Comparison of ENCODE assay signal across 14 cellular contexts in genomic region chr17:17387017-17387416, GRCh38.
DNase-seq lines count a peak whose midpoint lies in the region; ATAC-seq and TF ChIP-seq lines count a peak whose summit lies in the region.
"Had no signal": no experiment of that assay in that cellular context is flagged by ENCODE, and none has a peak within 500 bp of the region (broad histone marks: within the 10 kb centered on the region; RNA-seq: fewer than 3 reads in every experiment).

No MANE protein-coding gene starts in this region.

- peaks cover 26% of the 10 kb centered on the region for H3K9me3 Mint-ChIP-seq in glutamatergic neuron (ENCODE audit: unreplicated experiment)
- H3K9me3 Mint-ChIP-seq in natural killer cell treated with Interleukin-12 subunit alpha and Interleukin-12 subunit beta and Interleukin-15 and Interleukin-18, amount 100 ng/mL, for 72 hours, result no peaks in the 10 kb centered on the region

- no peak overlapping the region for H3K4me3 ChIP-seq in left ventricle myocardium inferior
- no peak overlapping the region for H3K4me3 ChIP-seq in heart right ventricle
- H3K4me3 ChIP-seq: gastroesophageal sphincter, SK-N-MC had no signal

- H3K4me3 Mint-ChIP-seq in glutamatergic neuron (ENCODE audit: unreplicated experiment), result peak overlapping the region; percentile 81
- H3K4me3 Mint-ChIP-seq in natural killer cell treated with Interleukin-12 subunit alpha and Interleukin-12 subunit beta and Interleukin-15 and Interleukin-18, amount 100 ng/mL, for 72 hours, result no peak overlapping the region
- H3K4me3 Mint-ChIP-seq: nephron progenitor cell had no signal

- DNase-seq in left ventricle myocardium inferior (no peak), heart right ventricle (no peak), NCI-H69 (lab: John Stamatoyannopoulos, UW) (peak; percentile 84), glutamatergic neuron (no peak), hypothalamus (lab: John Stamatoyannopoulos, UW) (no peak)
- no peak for DNase-seq in natural killer cell treated with Interleukin-12 subunit alpha and Interleukin-12 subunit beta and Interleukin-15 and Interleukin-18, amount 100 ng/mL, for 72 hours (ENCODE audit: low spot score)
- DNase-seq: activated gamma-delta T cell, GDM1, nephron progenitor cell, retina had no signal

- no peaks in the 10 kb centered on the region for H3K36me3 Mint-ChIP-seq in glutamatergic neuron (ENCODE audit: unreplicated experiment)
- H3K36me3 Mint-ChIP-seq in natural killer cell treated with Interleukin-12 subunit alpha and Interleukin-12 subunit beta and Interleukin-15 and Interleukin-18, amount 100 ng/mL, for 72 hours, result no peaks in the 10 kb centered on the region

- peak overlapping the region; percentile 98 for H3K27ac Mint-ChIP-seq in glutamatergic neuron (ENCODE audit: unreplicated experiment)
- H3K27ac Mint-ChIP-seq in natural killer cell treated with Interleukin-12 subunit alpha and Interleukin-12 subunit beta and Interleukin-15 and Interleukin-18, amount 100 ng/mL, for 72 hours, result no peak overlapping the region
- H3K27ac Mint-ChIP-seq: nephron progenitor cell had no signal

- H3K36me3 ChIP-seq in left ventricle myocardium inferior (no peaks in the 10 kb centered on the region), heart right ventricle (no peaks in the 10 kb centered on the region)
- H3K36me3 ChIP-seq: gastroesophageal sphincter had no signal

- 88 to 91% methylated on average over 6 of the region's 6 CpGs for WGBS in heart right ventricle, 2 donors

- H3K27me3 ChIP-seq in left ventricle myocardium inferior (ENCODE audit: low read depth), result peaks cover 14% of the 10 kb centered on the region
- peaks cover 0 to 3% (median 0%) of the 10 kb centered on the region in 7 donors for H3K27me3 ChIP-seq in heart right ventricle

- intact Hi-C loops in left ventricle myocardium inferior (cut with micrococcal nuclease), result no loop called here
- intact Hi-C loops in heart right ventricle (cut with DNase I), result no loop called here

- H3K27ac ChIP-seq in left ventricle myocardium inferior (replicated peaks) (peak overlapping the region; percentile 66), heart right ventricle (no peak overlapping the region)
- H3K27ac ChIP-seq: gastroesophageal sphincter, SK-N-MC had no signal

- H3K9me3 ChIP-seq in left ventricle myocardium inferior (replicated peaks), result no peaks in the 10 kb centered on the region
- no peaks in the 10 kb centered on the region for H3K9me3 ChIP-seq in heart right ventricle
- H3K9me3 ChIP-seq: gastroesophageal sphincter had no signal

- ATAC-seq in heart right ventricle, result no peak
- ATAC-seq in natural killer cell treated with Interleukin-12 subunit alpha and Interleukin-12 subunit beta and Interleukin-15 and Interleukin-18, amount 100 ng/mL, for 72 hours, result no peak
- ATAC-seq in HG02588 (IDR thresholded peaks at IDR 0.05; ENCODE audit: unreplicated experiment), result no peak
- no peak for ATAC-seq in HG03097 (IDR thresholded peaks at IDR 0.05; ENCODE audit: low FRiP score, unreplicated experiment)
- ATAC-seq: gastroesophageal sphincter had no signal

- H3K27me3 Mint-ChIP-seq in glutamatergic neuron (ENCODE audit: unreplicated experiment), result peaks cover 23% of the 10 kb centered on the region
- H3K27me3 Mint-ChIP-seq in natural killer cell treated with Interleukin-12 subunit alpha and Interleukin-12 subunit beta and Interleukin-15 and Interleukin-18, amount 100 ng/mL, for 72 hours, result peaks cover 13 to 14% of the 10 kb centered on the region in 2 donors

- TF ChIP-seq CTCF in left ventricle myocardium inferior (IDR thresholded peaks at IDR 0.05; ENCODE audit: borderline replicate concordance) (no peak), heart right ventricle (IDR thresholded peaks at IDR 0.05) (no peak), glutamatergic neuron (IDR thresholded peaks at IDR 0.05; ENCODE audit: partially characterized antibody, unreplicated experiment) (no peak)

- H3K4me1 ChIP-seq in left ventricle myocardium inferior (peaks cover 20% of the 10 kb centered on the region), heart right ventricle (peaks cover 0 to 25% (median 5%) of the 10 kb centered on the region in 9 donors)
- H3K4me1 ChIP-seq: gastroesophageal sphincter had no signal

- peaks cover 39% of the 10 kb centered on the region for H3K4me1 Mint-ChIP-seq in glutamatergic neuron (ENCODE audit: low read depth, unreplicated experiment)
- peaks cover 12 to 21% of the 10 kb centered on the region in 2 donors for H3K4me1 Mint-ChIP-seq in natural killer cell treated with Interleukin-12 subunit alpha and Interleukin-12 subunit beta and Interleukin-15 and Interleukin-18, amount 100 ng/mL, for 72 hours (ENCODE audit: low read depth in 2 of 2)
